8 cellular contexts compared by ENCODE assay signal in genomic region chr3:182793663-182794454, GRCh38. TPM values are rescaled to one million over a fixed set of nuclear protein-coding genes. Genes with fewer than 3 reads are reported as not detected.
A peak's percentile ranks its signal among the peaks of the same experiment; 100 is the strongest.
DNase-seq lines count a peak whose midpoint lies in the region; ATAC-seq and TF ChIP-seq lines count a peak whose summit lies in the region.

No MANE protein-coding gene starts in this region.

- peak overlapping the region; percentile 62 for H3K4me2 ChIP-seq in parathyroid adenoma (ENCODE audit: low read length)

- H2AFZ ChIP-seq in parathyroid adenoma = peak overlapping the region; percentile 80

- no peaks in the 10 kb centered on the region for H3K36me3 ChIP-seq in CD4-positive, alpha-beta memory T cell (ENCODE audit: insufficient read depth, low read length)
- no peaks in the 10 kb centered on the region for H3K36me3 ChIP-seq in parathyroid adenoma (ENCODE audit: control insufficient read depth, insufficient read depth, low read length)

- peak overlapping the region; percentile 93 to 99 (median 98) for H3K27ac Mint-ChIP-seq in CD4-positive, alpha-beta memory T cell
- peak overlapping the region; percentile 95 for H3K27ac Mint-ChIP-seq in activated naive CD4-positive, alpha-beta T cell treated with anti-CD3 and anti-CD28 coated beads, Interleukin-2, amount 50 U/mL, for 24 hours

- ATAC-seq in GM19395 (IDR thresholded peaks at IDR 0.05; ENCODE audit: unreplicated experiment) (peak; percentile 39), HG03460 (IDR thresholded peaks at IDR 0.05; ENCODE audit: unreplicated experiment) (peak; percentile 27), Right ventricle myocardium inferior (peak; percentile 72)

- peaks cover 28 to 57% (median 32%) of the 10 kb centered on the region in 4 donors for H3K4me1 Mint-ChIP-seq in CD4-positive, alpha-beta memory T cell
- peaks cover 40% of the 10 kb centered on the region for H3K4me1 Mint-ChIP-seq in activated naive CD4-positive, alpha-beta T cell treated with anti-CD3 and anti-CD28 coated beads, Interleukin-2, amount 50 U/mL, for 24 hours

- DNase-seq in CD4-positive, alpha-beta memory T cell = peak; percentile 51 to 62 (median 58)
- DNase-seq in SHP77 (lab: John Stamatoyannopoulos, UW) (peak; percentile 13 to 54), Right ventricle myocardium inferior (ENCODE audit: missing footprints) (peak; percentile 81), ureter (ENCODE audit: low spot score) (peak; percentile 45)

- peaks cover 10% of the 10 kb centered on the region for H3K79me2 ChIP-seq in parathyroid adenoma

- POLR2A ChIA-PET in CD4-positive, alpha-beta memory T cell (lab: Charles Lee; ENCODE audit: partially characterized antibody) = interaction anchor here (0.8 to 3.7 kb wide), 12 partner anchors 12 to 1882 kb away, joined by 3 to 15 read pairs (median 4); partner anchors contain the start of genes FXR1 and KLHL24

- peaks cover 0 to under 1% of the 10 kb centered on the region in 2 donors for H3K27me3 Mint-ChIP-seq in CD4-positive, alpha-beta memory T cell
- H3K27me3 Mint-ChIP-seq in activated naive CD4-positive, alpha-beta T cell treated with anti-CD3 and anti-CD28 coated beads, Interleukin-2, amount 50 U/mL, for 24 hours = no peaks in the 10 kb centered on the region

- no peaks in the 10 kb centered on the region for H3K9me3 ChIP-seq in CD4-positive, alpha-beta memory T cell (ENCODE audit: control insufficient read depth in 1 of 2, low read length in 2 of 2)
- no peaks in the 10 kb centered on the region for H3K9me3 ChIP-seq in parathyroid adenoma (ENCODE audit: control insufficient read depth, low read length)

- intact Hi-C loops in CD4-positive, alpha-beta memory T cell (cut with micrococcal nuclease) = loop anchor here (2.0 to 10.0 kb wide), 7 partner anchors 41 to 1881 kb away; partner anchors contain the start of genes FXR1, LAMP3, MCCC1 and PARL
- intact Hi-C loops in Right ventricle myocardium inferior (cut with DNase I) = loop anchor here (2.0 to 10.0 kb wide), 3 partner anchors 43 to 181 kb away; no protein-coding TSS in a partner anchor

- H3K4me1 ChIP-seq in CD4-positive, alpha-beta memory T cell (ENCODE audit: insufficient read depth, low read length) = peaks cover 32% of the 10 kb centered on the region
- H3K4me1 ChIP-seq in parathyroid adenoma = peaks cover 4% of the 10 kb centered on the region

- peak overlapping the region; percentile 57 to 75 for H3K4me3 ChIP-seq in CD4-positive, alpha-beta memory T cell (ENCODE audit: low read length in 2 of 2)
- peak overlapping the region; percentile 85 for H3K4me3 ChIP-seq in parathyroid adenoma (ENCODE audit: low read depth, low read length)

- no peak for TF ChIP-seq CTCF in parathyroid adenoma (IDR thresholded peaks at IDR 0.05)

- peak overlapping the region; percentile 48 for H3K9ac ChIP-seq in parathyroid adenoma

- H3K4me3 Mint-ChIP-seq in CD4-positive, alpha-beta memory T cell = peak overlapping the region; percentile 93 to 97 (median 97)
- H3K4me3 Mint-ChIP-seq in activated naive CD4-positive, alpha-beta T cell treated with anti-CD3 and anti-CD28 coated beads, Interleukin-2, amount 50 U/mL, for 24 hours = peak overlapping the region; percentile 93

- CTCF ChIA-PET in CD4-positive, alpha-beta memory T cell (lab: Charles Lee; ENCODE audit: partially characterized antibody) = interaction anchor here (0.9 kb wide), 1 partner anchor 1090 kb away, joined by 3 read pairs; no protein-coding TSS in a partner anchor

- H3K27me3 ChIP-seq in CD4-positive, alpha-beta memory T cell (ENCODE audit: insufficient read depth, low read length) = no peaks in the 10 kb centered on the region
- no peaks in the 10 kb centered on the region for H3K27me3 ChIP-seq in parathyroid adenoma (ENCODE audit: control insufficient read depth, insufficient read depth, low read length)

- H3K9me3 Mint-ChIP-seq in CD4-positive, alpha-beta memory T cell = peaks cover 0 to 3% (median 0%) of the 10 kb centered on the region in 8 donors
- no peaks in the 10 kb centered on the region for H3K9me3 Mint-ChIP-seq in activated naive CD4-positive, alpha-beta T cell treated with anti-CD3 and anti-CD28 coated beads, Interleukin-2, amount 50 U/mL, for 24 hours

- H3K27ac ChIP-seq in CD4-positive, alpha-beta memory T cell (ENCODE audit: low read depth, low read length) = peak overlapping the region; percentile 95
- peak overlapping the region; percentile 65 for H3K27ac ChIP-seq in parathyroid adenoma

- peaks cover 4 to 24% of the 10 kb centered on the region in 2 donors for H3K36me3 Mint-ChIP-seq in CD4-positive, alpha-beta memory T cell
- H3K36me3 Mint-ChIP-seq in activated naive CD4-positive, alpha-beta T cell treated with anti-CD3 and anti-CD28 coated beads, Interleukin-2, amount 50 U/mL, for 24 hours = peaks cover 2% of the 10 kb centered on the region

RNA-seq across cellular contexts. Expression of gene ATP11B, which starts 0.6 kb away (rescaled TPM):
- 100 to 1,000 TPM; 119 to 130 TPM for total RNA-seq in CD4-positive, alpha-beta memory T cell
- 10 to 100 TPM; 37.1 to 52.2 TPM for polyA plus RNA-seq in CD4-positive, alpha-beta memory T cell
- total RNA-seq in Right ventricle myocardium inferior (33.0 TPM), ureter (97.2 TPM)

Comparison
In these comparisons a context has a peak if more than half of its experiments do, and no peak if none do; other contexts are left out.
1. Peak in every context shown above with its lines: DNase-seq, ATAC-seq, H3K4me3 ChIP-seq and H3K27ac ChIP-seq.